In the genomic region with DNA sequence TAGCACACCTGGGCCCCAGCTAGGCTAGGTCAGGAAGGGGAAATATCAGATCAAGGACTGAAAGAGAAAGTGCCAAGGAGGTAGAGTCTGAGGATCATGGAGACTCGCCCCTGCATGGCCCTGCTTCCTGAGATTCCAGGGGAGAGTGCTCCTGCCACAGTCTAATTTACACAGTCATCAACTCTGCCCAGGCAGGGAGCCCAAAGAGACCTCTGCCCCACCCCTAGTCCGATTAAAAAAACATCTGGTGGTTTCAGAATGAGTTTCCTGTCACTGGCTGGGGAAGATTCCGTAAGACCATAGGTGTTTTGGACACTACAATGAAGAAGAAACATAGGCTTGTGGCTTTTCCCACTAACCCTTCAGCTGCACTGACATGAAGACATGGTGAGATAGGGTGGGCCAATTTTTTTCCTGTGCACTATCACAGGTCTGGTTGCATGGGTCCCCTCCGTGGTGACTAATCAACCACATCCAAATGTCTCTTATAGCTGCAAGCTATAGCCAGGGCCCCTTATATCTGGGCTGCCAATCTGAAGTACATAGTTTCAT, we compare ENCODE assay signal across 9 cellular contexts. TPM values are rescaled to one million over a fixed set of nuclear protein-coding genes. Genes with fewer than 3 reads are reported as not detected.
A peak's percentile ranks its signal among the peaks of the same experiment; 100 is the strongest.
DNase-seq lines count a peak whose midpoint lies in the region; ATAC-seq and TF ChIP-seq lines count a peak whose summit lies in the region.
"Had no signal": no experiment of that assay in that cellular context is flagged by ENCODE, and none has a peak within 500 bp of the region (broad histone marks: within the 10 kb centered on the region; RNA-seq: fewer than 3 reads in every experiment).

No MANE protein-coding gene starts in this region.

- no peaks in the 10 kb centered on the region for H3K9me3 ChIP-seq in thyroid gland

- no peak for TF ChIP-seq CTCF in thyroid gland (IDR thresholded peaks at IDR 0.05)

- no peak overlapping the region for H3K27ac ChIP-seq in thyroid gland

- POLR2A ChIA-PET in activated CD4-positive, alpha-beta T cell treated with anti-CD3 and anti-CD28 coated beads, Interleukin-2, amount 10 ng/mL, durations not matched to agents 7 days and 5 days (lab: Charles Lee), result no interaction called here

- no peak overlapping the region for H3K4me3 ChIP-seq in thyroid gland (replicated peaks in 1 of 3)

- CTCF ChIA-PET in activated CD4-positive, alpha-beta T cell treated with anti-CD3 and anti-CD28 coated beads, Interleukin-2, amount 10 ng/mL, durations not matched to agents 7 days and 5 days (lab: Charles Lee), result interaction anchor here (1.2 to 1.3 kb wide), 3 partner anchors 8 to 31 kb away, joined by 3 to 6 read pairs (median 5); a partner anchor contains a TSS

- intact Hi-C loops in thyroid gland (cut with DNase I), result no loop called here

- H3K36me3 ChIP-seq in thyroid gland, result no peaks in the 10 kb centered on the region

- H3K27ac Mint-ChIP-seq in activated CD4-positive, alpha-beta T cell treated with anti-CD3 and anti-CD28 coated beads, Interleukin-2, amount 10 ng/mL, durations not matched to agents 7 days and 5 days, result peak overlapping the region; percentile 89

- peaks cover 88% of the 10 kb centered on the region for H3K4me1 Mint-ChIP-seq in activated CD4-positive, alpha-beta T cell treated with anti-CD3 and anti-CD28 coated beads, Interleukin-2, amount 10 ng/mL, durations not matched to agents 7 days and 5 days

- DNase-seq in activated CD4-positive, alpha-beta T cell treated with anti-CD3 and anti-CD28 coated beads, Interleukin-2, amount 10 ng/mL, durations not matched to agents 7 days and 5 days, result peak; percentile 39
- no peak for DNase-seq in activated CD4-positive, alpha-beta T cell treated with anti-CD3 and anti-CD28 coated beads, Interleukin-2, amount 50 U/mL, for 4 hours
- DNase-seq in RPMI7951 (ENCODE audit: low read depth), result peak; percentile 7
- peak in 2 of 3 donors; percentile 19 to 43 for DNase-seq in stimulated activated CD4-positive, alpha-beta T cell treated with anti-CD3 and anti-CD28 coated beads, TNF-alpha, amount 100 ng/mL, for 48 hours (ENCODE audit: low read depth in 3 of 3)
- no peak for DNase-seq in thyroid gland
- no peak for DNase-seq in HT-29 (ENCODE audit: low spot score)
- DNase-seq in NCI-H2196 treated with DMSO at 0.1 percent for 48 hours (lab: John Stamatoyannopoulos, UW; ENCODE audit: unreplicated experiment), result no peak

- no peaks in the 10 kb centered on the region for H3K4me1 ChIP-seq in thyroid gland

- 45 to 54% methylated on average over 4 of the region's 4 CpGs for WGBS in thyroid gland, 2 donors

- peak; percentile 94 for ATAC-seq in HG02884 (IDR thresholded peaks at IDR 0.05; ENCODE audit: unreplicated experiment)

- H3K27me3 ChIP-seq in thyroid gland, result no peaks in the 10 kb centered on the region

- H3K4me3 Mint-ChIP-seq in activated CD4-positive, alpha-beta T cell treated with anti-CD3 and anti-CD28 coated beads, Interleukin-2, amount 10 ng/mL, durations not matched to agents 7 days and 5 days, result peak overlapping the region; percentile 51

- peaks cover 13% of the 10 kb centered on the region for H3K9me3 Mint-ChIP-seq in activated CD4-positive, alpha-beta T cell treated with anti-CD3 and anti-CD28 coated beads, Interleukin-2, amount 10 ng/mL, durations not matched to agents 7 days and 5 days

- peaks cover 17% of the 10 kb centered on the region for H3K36me3 Mint-ChIP-seq in activated CD4-positive, alpha-beta T cell treated with anti-CD3 and anti-CD28 coated beads, Interleukin-2, amount 10 ng/mL, durations not matched to agents 7 days and 5 days (ENCODE audit: low read depth)

- no peaks in the 10 kb centered on the region for H3K27me3 Mint-ChIP-seq in activated CD4-positive, alpha-beta T cell treated with anti-CD3 and anti-CD28 coated beads, Interleukin-2, amount 10 ng/mL, durations not matched to agents 7 days and 5 days

- TF ChIP-seq POLR2A in thyroid gland (IDR thresholded peaks at IDR 0.05), result no peak

RNA-seq across cellular contexts. Expression of a gene that starts 31.5 kb away (rescaled TPM):
- 100 to 1,000 TPM in 1 of 2 experiments, 10 to 100 TPM in 1; 77.5 to 105 TPM for total RNA-seq in activated CD4-positive, alpha-beta T cell treated with anti-CD3 and anti-CD28 coated beads, Interleukin-2, amount 10 ng/mL, durations not matched to agents 7 days and 5 days
- not detected in 2 replicates for total RNA-seq in RPMI7951 (2014; rRNA removed; shearing (Covaris generic))
- total RNA-seq in thyroid gland, result under 1 TPM in 2 of 4 donors, not detected in 2; 0.45 to 0.94 TPM
- not detected in 2 replicates for total RNA-seq in HT-29 (2014; rRNA removed; shearing (Covaris generic))
- total RNA-seq: NCI-H460 had no signal

RNA-seq across cellular contexts. Expression of a gene that starts 56.0 kb away (rescaled TPM):
- total RNA-seq in activated CD4-positive, alpha-beta T cell treated with anti-CD3 and anti-CD28 coated beads, Interleukin-2, amount 10 ng/mL, durations not matched to agents 7 days and 5 days, result 1 to 10 TPM; 1.9 to 2.8 TPM
- total RNA-seq in RPMI7951 (2014; rRNA removed; shearing (Covaris generic)), result not detected in 2 replicates
- 1 to 10 TPM in 1 of 4 donors, under 1 TPM in 1, not detected in 2; 0.81 to 1.2 TPM for total RNA-seq in thyroid gland
- not detected in 2 replicates for total RNA-seq in HT-29 (2014; rRNA removed; shearing (Covaris generic))
- total RNA-seq: NCI-H460 had no signal

Comparison
In these comparisons a context has a peak if more than half of its experiments do, and no peak if none do; other contexts are left out.
1. DNase-seq: peak in activated CD4-positive, alpha-beta T cell treated with anti-CD3 and anti-CD28 coated beads, Interleukin-2, amount 10 ng/mL, durations not matched to agents 7 days and 5 days (single experiment), RPMI7951 (single experiment) and stimulated activated CD4-positive, alpha-beta T cell treated with anti-CD3 and anti-CD28 coated beads, TNF-alpha, amount 100 ng/mL, for 48 hours (2 of 3); none in activated CD4-positive, alpha-beta T cell treated with anti-CD3 and anti-CD28 coated beads, Interleukin-2, amount 50 U/mL, for 4 hours (0 of 2), thyroid gland (0 of 2), HT-29 (single experiment) and NCI-H2196 treated with DMSO at 0.1 percent for 48 hours (single experiment).
2. RNA of a gene that starts 31.5 kb away (total RNA-seq): 77.5 to 105 TPM in activated CD4-positive, alpha-beta T cell treated with anti-CD3 and anti-CD28 coated beads, Interleukin-2, amount 10 ng/mL, durations not matched to agents 7 days and 5 days; 0.45 to 0.94 TPM in thyroid gland, not detected in RPMI7951 and not detected in HT-29; every median in the first group is over 10 times any median in the second.